18 cellular contexts compared by ENCODE assay signal in genomic region chr17:62067165-62068145, GRCh38.
"Had no signal": no experiment of that assay in that cellular context is flagged by ENCODE, and none has a peak within 500 bp of the region (broad histone marks: within the 10 kb centered on the region; RNA-seq: fewer than 3 reads in every experiment).

No MANE protein-coding gene starts in this region.

- H3K9me3 ChIP-seq: breast epithelium, lower lobe of right lung, psoas muscle, spleen had no signal

- H3K4me3 Mint-ChIP-seq: activated naive CD8-positive, alpha-beta T cell treated with anti-CD3 and anti-CD28 coated beads for 36 hours; activated T-cell treated with anti-CD3 and anti-CD28 coated beads, Interleukin-2, amount 50 U/mL, for 4 hours had no signal

- H3K27me3 ChIP-seq: breast epithelium, spleen had no signal

- H3K27ac ChIP-seq: breast epithelium, lower lobe of right lung, psoas muscle, spleen had no signal

- H3K9me3 Mint-ChIP-seq: activated naive CD8-positive, alpha-beta T cell treated with anti-CD3 and anti-CD28 coated beads for 36 hours; activated T-cell treated with anti-CD3 and anti-CD28 coated beads, Interleukin-2, amount 50 U/mL, for 4 hours; naive thymus-derived CD8-positive, alpha-beta T cell had no signal

- H3K36me3 ChIP-seq: breast epithelium, lower lobe of right lung had no signal

- ATAC-seq: activated T-cell treated with anti-CD3 and anti-CD28 coated beads, Interleukin-2, amount 50 U/mL, for 4 hours; esophagus mucosa; lower lobe of right lung; naive thymus-derived CD8-positive, alpha-beta T cell; psoas muscle; sciatic nerve had no signal

- DNase-seq: activated CD4-positive, alpha-beta T cell treated with anti-CD3 and anti-CD28 coated beads, Interleukin-2, amount 50 U/mL, for 48 hours; activated CD4-positive, CD25-positive, alpha-beta regulatory T cell treated with anti-CD3 and anti-CD28 coated beads, Interleukin-2, amount 50 U/mL, for 72 hours; activated effector memory CD4-positive, alpha-beta T cell treated with anti-CD3 and anti-CD28 coated beads, Interleukin-2, amount 50 U/mL, for 16 hours; activated naive CD8-positive, alpha-beta T cell treated with anti-CD3 and anti-CD28 coated beads for 36 hours; activated T-cell treated with anti-CD3 and anti-CD28 coated beads, Interleukin-2, amount 50 U/mL, for 4 hours; kidney glomerular epithelial cell; lower lobe of right lung; naive thymus-derived CD8-positive, alpha-beta T cell; occipital lobe; psoas muscle; spleen; stimulated activated CD4-positive, alpha-beta T cell treated with anti-CD3 and anti-CD28 coated beads, Interleukin-1b, Interleukin-23, amount 100 ng/mL, for 48 hours; stimulated activated naive CD4-positive, alpha-beta T cell; substantia nigra; trophoblast cell had no signal

- H3K27me3 Mint-ChIP-seq: activated naive CD8-positive, alpha-beta T cell treated with anti-CD3 and anti-CD28 coated beads for 36 hours; naive thymus-derived CD8-positive, alpha-beta T cell had no signal

- H3K4me3 ChIP-seq: breast epithelium, lower lobe of right lung, psoas muscle, spleen had no signal
